Comparison of ENCODE assay signal across 1 cellular context in the genomic region with DNA sequence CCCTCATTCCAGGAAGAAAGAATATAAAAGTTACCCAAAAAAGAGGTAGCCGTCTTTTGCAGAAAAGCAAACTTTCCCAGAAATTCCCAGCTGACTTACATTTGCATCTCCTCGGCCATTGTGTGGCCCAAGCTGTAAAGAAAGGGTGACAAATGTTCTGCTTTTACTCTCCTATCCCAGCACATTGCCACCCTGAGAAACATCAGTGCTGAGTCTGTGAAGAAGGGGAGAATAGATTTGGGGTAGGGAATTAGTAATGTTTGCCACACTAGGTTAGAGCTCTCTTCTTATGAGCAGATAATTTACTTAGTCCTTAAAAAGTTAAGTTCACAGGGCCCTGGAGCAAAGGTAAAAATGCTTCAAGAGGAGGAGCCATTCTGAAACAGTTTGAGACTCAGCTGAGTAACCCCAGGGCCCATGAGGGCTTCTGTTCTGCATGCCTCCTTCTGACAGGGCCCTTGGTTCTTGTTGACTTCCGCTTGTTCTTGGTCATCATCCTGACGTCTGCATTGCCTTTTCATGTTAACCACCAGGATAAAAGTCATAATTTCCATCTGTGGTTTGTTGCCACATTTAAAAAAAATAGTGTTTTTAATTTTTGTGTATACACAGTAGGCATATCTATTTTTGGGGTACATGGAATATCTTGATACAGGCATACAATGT.
TF ChIP-seq lines count a peak whose summit lies in the region.

No MANE protein-coding gene starts in this region.

TF ChIP-seq in GM23338, 12 proteins besides CTCF, POLR2A, EP300 and RAD21 (continued from another document):
- no peak for TF ChIP-seq REST (IDR thresholded peaks at IDR 0.05; ENCODE audit: unreplicated experiment)
- TF ChIP-seq, protein P1, sequence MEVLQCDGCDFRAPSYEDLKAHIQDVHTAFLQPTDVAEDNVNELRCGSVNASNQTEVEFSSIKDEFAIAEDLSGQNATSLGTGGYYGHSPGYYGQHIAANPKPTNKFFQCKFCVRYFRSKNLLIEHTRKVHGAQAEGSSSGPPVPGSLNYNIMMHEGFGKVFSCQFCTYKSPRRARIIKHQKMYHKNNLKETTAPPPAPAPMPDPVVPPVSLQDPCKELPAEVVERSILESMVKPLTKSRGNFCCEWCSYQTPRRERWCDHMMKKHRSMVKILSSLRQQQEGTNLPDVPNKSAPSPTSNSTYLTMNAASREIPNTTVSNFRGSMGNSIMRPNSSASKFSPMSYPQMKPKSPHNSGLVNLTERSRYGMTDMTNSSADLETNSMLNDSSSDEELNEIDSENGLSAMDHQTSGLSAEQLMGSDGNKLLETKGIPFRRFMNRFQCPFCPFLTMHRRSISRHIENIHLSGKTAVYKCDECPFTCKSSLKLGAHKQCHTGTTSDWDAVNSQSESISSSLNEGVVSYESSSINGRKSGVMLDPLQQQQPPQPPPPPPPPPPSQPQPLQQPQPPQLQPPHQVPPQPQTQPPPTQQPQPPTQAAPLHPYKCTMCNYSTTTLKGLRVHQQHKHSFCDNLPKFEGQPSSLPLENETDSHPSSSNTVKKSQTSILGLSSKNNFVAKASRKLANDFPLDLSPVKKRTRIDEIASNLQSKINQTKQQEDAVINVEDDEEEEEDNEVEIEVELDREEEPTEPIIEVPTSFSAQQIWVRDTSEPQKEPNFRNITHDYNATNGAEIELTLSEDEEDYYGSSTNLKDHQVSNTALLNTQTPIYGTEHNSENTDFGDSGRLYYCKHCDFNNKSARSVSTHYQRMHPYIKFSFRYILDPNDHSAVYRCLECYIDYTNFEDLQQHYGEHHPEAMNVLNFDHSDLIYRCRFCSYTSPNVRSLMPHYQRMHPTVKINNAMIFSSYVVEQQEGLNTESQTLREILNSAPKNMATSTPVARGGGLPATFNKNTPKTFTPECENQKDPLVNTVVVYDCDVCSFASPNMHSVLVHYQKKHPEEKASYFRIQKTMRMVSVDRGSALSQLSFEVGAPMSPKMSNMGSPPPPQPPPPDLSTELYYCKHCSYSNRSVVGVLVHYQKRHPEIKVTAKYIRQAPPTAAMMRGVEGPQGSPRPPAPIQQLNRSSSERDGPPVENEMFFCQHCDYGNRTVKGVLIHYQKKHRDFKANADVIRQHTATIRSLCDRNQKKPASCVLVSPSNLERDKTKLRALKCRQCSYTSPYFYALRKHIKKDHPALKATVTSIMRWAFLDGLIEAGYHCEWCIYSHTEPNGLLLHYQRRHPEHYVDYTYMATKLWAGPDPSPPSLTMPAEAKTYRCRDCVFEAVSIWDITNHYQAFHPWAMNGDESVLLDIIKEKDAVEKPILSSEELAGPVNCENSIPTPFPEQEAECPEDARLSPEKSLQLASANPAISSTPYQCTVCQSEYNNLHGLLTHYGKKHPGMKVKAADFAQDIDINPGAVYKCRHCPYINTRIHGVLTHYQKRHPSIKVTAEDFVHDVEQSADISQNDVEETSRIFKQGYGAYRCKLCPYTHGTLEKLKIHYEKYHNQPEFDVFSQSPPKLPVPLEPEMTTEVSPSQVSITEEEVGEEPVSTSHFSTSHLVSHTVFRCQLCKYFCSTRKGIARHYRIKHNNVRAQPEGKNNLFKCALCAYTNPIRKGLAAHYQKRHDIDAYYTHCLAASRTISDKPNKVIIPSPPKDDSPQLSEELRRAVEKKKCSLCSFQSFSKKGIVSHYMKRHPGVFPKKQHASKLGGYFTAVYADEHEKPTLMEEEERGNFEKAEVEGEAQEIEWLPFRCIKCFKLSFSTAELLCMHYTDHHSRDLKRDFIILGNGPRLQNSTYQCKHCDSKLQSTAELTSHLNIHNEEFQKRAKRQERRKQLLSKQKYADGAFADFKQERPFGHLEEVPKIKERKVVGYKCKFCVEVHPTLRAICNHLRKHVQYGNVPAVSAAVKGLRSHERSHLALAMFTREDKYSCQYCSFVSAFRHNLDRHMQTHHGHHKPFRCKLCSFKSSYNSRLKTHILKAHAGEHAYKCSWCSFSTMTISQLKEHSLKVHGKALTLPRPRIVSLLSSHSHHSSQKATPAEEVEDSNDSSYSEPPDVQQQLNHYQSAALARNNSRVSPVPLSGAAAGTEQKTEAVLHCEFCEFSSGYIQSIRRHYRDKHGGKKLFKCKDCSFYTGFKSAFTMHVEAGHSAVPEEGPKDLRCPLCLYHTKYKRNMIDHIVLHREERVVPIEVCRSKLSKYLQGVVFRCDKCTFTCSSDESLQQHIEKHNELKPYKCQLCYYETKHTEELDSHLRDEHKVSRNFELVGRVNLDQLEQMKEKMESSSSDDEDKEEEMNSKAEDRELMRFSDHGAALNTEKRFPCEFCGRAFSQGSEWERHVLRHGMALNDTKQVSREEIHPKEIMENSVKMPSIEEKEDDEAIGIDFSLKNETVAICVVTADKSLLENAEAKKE (CRISPR knock-in tag; IDR thresholded peaks at IDR 0.05) = no peak
- TF ChIP-seq EZH2 (IDR thresholded peaks at IDR 0.05; ENCODE audit: low read depth, unreplicated experiment) = no peak
- TF ChIP-seq STAT1 (IDR thresholded peaks at IDR 0.05; ENCODE audit: unreplicated experiment) = no peak
- TF ChIP-seq NANOG (IDR thresholded peaks at IDR 0.05; ENCODE audit: borderline replicate concordance) = no peak
- no peak for TF ChIP-seq ZNF331 (CRISPR knock-in tag; IDR thresholded peaks at IDR 0.05; ENCODE audit: low read depth)
